10 cellular contexts compared by ENCODE assay signal in the genomic region with DNA sequence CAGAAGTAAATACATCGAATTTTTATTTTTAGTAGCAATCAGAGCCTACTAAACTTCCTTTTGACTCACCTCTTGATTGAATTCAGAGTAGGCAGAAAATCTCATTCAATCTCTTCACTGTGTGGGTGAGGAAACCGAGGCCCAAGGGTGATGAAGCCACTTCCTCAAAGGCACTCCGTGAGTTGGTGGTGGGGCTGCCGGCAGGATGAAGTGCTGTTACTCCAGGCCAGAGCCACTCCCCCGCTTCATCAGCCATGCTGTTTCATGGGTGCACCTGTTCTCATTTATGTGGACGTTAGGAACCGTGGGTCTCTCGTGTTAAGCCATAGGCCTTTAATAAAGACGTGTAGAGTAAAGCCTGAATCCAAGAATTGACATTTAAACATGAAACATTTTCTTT.
A peak's percentile ranks its signal among the peaks of the same experiment; 100 is the strongest.
DNase-seq lines count a peak whose midpoint lies in the region; ATAC-seq and FAIRE-seq lines count a peak whose summit lies in the region.
"Had no signal": no experiment of that assay in that cellular context is flagged by ENCODE, and none has a peak within 500 bp of the region (broad histone marks: within the 10 kb centered on the region; RNA-seq: fewer than 3 reads in every experiment).

No MANE protein-coding gene starts in this region.

- FAIRE-seq in HTR-8/SVneo (lab: Jason Lieb, UNC): no peak
- FAIRE-seq: keratinocyte had no signal

- ATAC-seq in GM21360 (IDR thresholded peaks at IDR 0.05; ENCODE audit: unreplicated experiment) (peak; percentile 68), HG03159 (IDR thresholded peaks at IDR 0.05; ENCODE audit: unreplicated experiment) (no peak)

- peak; percentile 71 for DNase-seq in NCI-H2107 treated with DMSO at 0.1 percent for 48 hours (lab: John Stamatoyannopoulos, UW; ENCODE audit: unreplicated experiment)
- DNase-seq in activated T-helper 9 cell treated with anti-CD3 and anti-CD28 coated beads, Interleukin-2, amount 50 U/mL, for 16 hours (ENCODE audit: low read depth): peak; percentile 42
- DNase-seq in stimulated activated CD8-positive, alpha-beta memory T cell treated with anti-CD3 and anti-CD28 coated beads, Interleukin-12 subunit alpha, Interleukin-12 subunit beta, amount 100 ng/mL, for 24 hours (ENCODE audit: extremely low read depth): peak; percentile 34
- DNase-seq in HTR-8/SVneo (ENCODE audit: insufficient read length, low spot score): no peak
- no peak for DNase-seq in NCI-H2081 (lab: John Stamatoyannopoulos, UW)
- DNase-seq in KG1 (lab: John Stamatoyannopoulos, UW): no peak
- DNase-seq: NCI-H1105 had no signal

Comparison
In these comparisons a context has a peak if more than half of its experiments do, and no peak if none do; other contexts are left out.
1. DNase-seq: peak in NCI-H2107 treated with DMSO at 0.1 percent for 48 hours (single experiment), activated T-helper 9 cell treated with anti-CD3 and anti-CD28 coated beads, Interleukin-2, amount 50 U/mL, for 16 hours (single experiment) and stimulated activated CD8-positive, alpha-beta memory T cell treated with anti-CD3 and anti-CD28 coated beads, Interleukin-12 subunit alpha, Interleukin-12 subunit beta, amount 100 ng/mL, for 24 hours (single experiment); none in HTR-8/SVneo (single experiment), NCI-H2081 (0 of 2) and KG1 (single experiment).